Comparison of ENCODE assay signal across 2 cellular contexts in genomic region chr1:221678014-221678413, GRCh38.
TF ChIP-seq lines count a peak whose summit lies in the region.

No MANE protein-coding gene starts in this region.

TF ChIP-seq in liver, 16 proteins besides CTCF, POLR2A, EP300 and RAD21 (continued from another document):
- TF ChIP-seq REST (IDR thresholded peaks at IDR 0.05): no peak

TF ChIP-seq in HepG2, 621 proteins besides CTCF, POLR2A, EP300 and RAD21:
- TF ChIP-seq ZBTB49 (CRISPR knock-in tag; IDR thresholded peaks at IDR 0.05; ENCODE audit: borderline replicate concordance): no peak
- no peak for TF ChIP-seq ELF3 (CRISPR knock-in tag; IDR thresholded peaks at IDR 0.05)
- TF ChIP-seq ATRX (CRISPR knock-in tag; IDR thresholded peaks at IDR 0.05; ENCODE audit: borderline replicate concordance): no peak
- TF ChIP-seq ZNF460 (CRISPR knock-in tag; IDR thresholded peaks at IDR 0.05; ENCODE audit: borderline replicate concordance): no peak
- TF ChIP-seq PAXIP1 (CRISPR knock-in tag; conservative IDR thresholded peaks at IDR 0.05): no peak
- no peak for TF ChIP-seq HOXD1 (CRISPR knock-in tag; IDR thresholded peaks at IDR 0.05)
- no peak for TF ChIP-seq ATF7-NPFF (CRISPR knock-in tag; IDR thresholded peaks at IDR 0.05; ENCODE audit: low read depth)
- TF ChIP-seq ZNF33A (CRISPR knock-in tag; IDR thresholded peaks at IDR 0.05; ENCODE audit: borderline replicate concordance): no peak
- TF ChIP-seq ARNT (IDR thresholded peaks at IDR 0.05): no peak
